Comparison of ENCODE assay signal across 1 cellular context in the genomic region with DNA sequence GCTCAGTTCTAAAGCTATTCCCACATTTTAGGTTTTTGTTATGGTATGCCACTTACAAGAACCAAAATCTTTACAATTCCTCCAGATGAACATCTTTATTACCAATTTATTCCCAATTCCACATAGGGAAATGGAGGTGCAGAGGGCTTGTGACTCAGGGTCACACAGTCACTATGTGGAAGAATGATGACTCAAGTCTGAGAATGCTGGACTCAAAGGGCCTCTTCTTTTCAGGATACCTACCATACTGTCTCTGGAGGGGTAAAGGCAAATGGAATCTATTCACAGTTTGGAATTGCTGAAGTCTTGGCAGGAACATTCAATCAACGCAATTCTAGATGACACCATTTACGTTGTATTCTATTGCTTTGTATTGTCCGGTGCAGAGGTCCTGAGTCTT.
TF ChIP-seq lines count a peak whose summit lies in the region.

No MANE protein-coding gene starts in this region.

TF ChIP-seq in endothelial cell of umbilical vein, 7 proteins besides CTCF, POLR2A, EP300 and RAD21:
- no peak for TF ChIP-seq MYC (IDR thresholded peaks at IDR 0.05; ENCODE audit: low read depth, low read length)
- peak; percentile 75 for TF ChIP-seq FOS (IDR thresholded peaks at IDR 0.05; ENCODE audit: borderline replicate concordance, insufficient read depth, low read length)
TF ChIP-seq in endothelial cell of umbilical vein: peak in this region for 1.
